Comparison of ENCODE assay signal across 17 cellular contexts in the genomic region with DNA sequence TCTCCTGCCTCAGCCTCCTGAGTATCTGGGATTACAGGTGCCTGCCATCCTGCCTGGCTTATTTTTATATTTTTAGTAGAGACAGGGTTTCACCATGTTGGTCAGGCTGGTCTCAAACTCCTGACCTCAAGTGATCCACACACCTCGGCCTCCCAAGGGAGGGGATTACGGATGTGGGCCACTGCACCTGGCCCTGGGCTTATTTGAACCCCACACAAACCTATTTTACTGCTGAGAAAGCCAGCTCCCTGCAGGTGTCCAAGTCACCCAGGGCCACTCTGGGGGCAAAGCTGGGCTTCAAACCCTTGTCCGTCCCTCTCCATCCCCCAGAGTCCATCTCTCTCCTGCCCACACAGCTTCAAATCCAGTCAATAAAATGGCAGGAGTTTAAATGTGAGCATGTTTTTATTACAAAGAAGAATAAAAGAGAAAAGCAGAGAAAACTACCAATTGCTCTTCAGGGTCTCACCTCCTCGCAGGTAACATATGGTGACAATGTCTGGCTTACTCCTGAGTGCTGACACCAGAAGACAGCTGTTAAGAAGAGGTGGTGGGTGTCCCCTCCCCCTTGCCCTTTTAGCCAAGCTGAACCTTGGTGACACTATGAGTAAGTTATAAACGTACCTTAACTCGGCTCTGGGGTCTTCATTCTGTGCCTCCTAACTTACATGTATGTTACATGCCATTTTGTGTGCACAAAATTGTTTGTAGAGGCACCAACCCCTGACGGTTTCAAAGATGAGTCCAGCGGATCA. TPM values are rescaled to one million over a fixed set of nuclear protein-coding genes. Genes with fewer than 3 reads are reported as not detected.
DNase-seq lines count a peak whose midpoint lies in the region; ATAC-seq and TF ChIP-seq lines count a peak whose summit lies in the region.
"Had no signal": no experiment of that assay in that cellular context is flagged by ENCODE, and none has a peak within 500 bp of the region (broad histone marks: within the 10 kb centered on the region; RNA-seq: fewer than 3 reads in every experiment).

No MANE protein-coding gene starts in this region.

- H3K9me3 ChIP-seq in CD8-positive, alpha-beta memory T cell (ENCODE audit: low read length) = no peaks in the 10 kb centered on the region
- H3K9me3 ChIP-seq in parathyroid adenoma (ENCODE audit: control insufficient read depth, low read length) = no peaks in the 10 kb centered on the region

- no peak overlapping the region for H3K9ac ChIP-seq in parathyroid adenoma

- H3K36me3 Mint-ChIP-seq in activated CD8-positive, alpha-beta T cell treated with anti-CD3 and anti-CD28 coated beads for 36 hours (ENCODE audit: low read depth) = no peaks in the 10 kb centered on the region
- H3K36me3 Mint-ChIP-seq in activated CD8-positive, alpha-beta T cell treated with anti-CD3 and anti-CD28 coated beads, Interleukin-2, amount 10 ng/mL, durations not matched to agents 7 days and 5 days (ENCODE audit: low read depth) = no peaks in the 10 kb centered on the region
- H3K36me3 Mint-ChIP-seq in CD8-positive, alpha-beta memory T cell = no peaks in the 10 kb centered on the region
- H3K36me3 Mint-ChIP-seq in activated T-helper 17 cell treated with anti-CD3 and anti-CD28 coated beads, Interleukin-2, amount 50 U/mL, for 72 hours (ENCODE audit: low read depth) = no peaks in the 10 kb centered on the region
- H3K36me3 Mint-ChIP-seq in MCF 10A (ENCODE audit: insufficient read depth, unreplicated experiment) = no peaks in the 10 kb centered on the region
- H3K36me3 Mint-ChIP-seq: type B pancreatic cell had no signal

- CTCF ChIA-PET in activated CD8-positive, alpha-beta T cell treated with anti-CD3 and anti-CD28 coated beads for 36 hours (lab: Charles Lee) = interaction anchor here (1.0 to 3.9 kb wide), 7 partner anchors 9 to 85 kb away, joined by 3 to 17 read pairs (median 4); no protein-coding TSS in a partner anchor
- CTCF ChIA-PET in activated CD8-positive, alpha-beta T cell treated with anti-CD3 and anti-CD28 coated beads, Interleukin-2, amount 10 ng/mL, durations not matched to agents 7 days and 5 days (lab: Charles Lee) = interaction anchor here (0.8 to 2.4 kb wide), 3 partner anchors 9 to 56 kb away, joined by 3 to 8 read pairs (median 4); partner anchors contain the start of gene SPNS1
- CTCF ChIA-PET in CD8-positive, alpha-beta memory T cell (lab: Charles Lee) = interaction anchor here (1.2 to 1.5 kb wide), 3 partner anchors 10 to 53 kb away, joined by 3 to 5 read pairs (median 3); no protein-coding TSS in a partner anchor
- CTCF ChIA-PET in MCF 10A (lab: Yijun Ruan, JAX) = interaction anchor here (1.5 kb wide), 1 partner anchor 13 kb away, joined by 3 read pairs; no protein-coding TSS in a partner anchor

- H3K27me3 ChIP-seq in CD8-positive, alpha-beta memory T cell (ENCODE audit: insufficient read depth, low read length, poor library complexity, severe bottlenecking) = no peaks in the 10 kb centered on the region
- no peaks in the 10 kb centered on the region for H3K27me3 ChIP-seq in parathyroid adenoma (ENCODE audit: control insufficient read depth, insufficient read depth, low read length)

- peak overlapping the region; percentile 57 for H2AFZ ChIP-seq in parathyroid adenoma

- POLR2A ChIA-PET in activated CD8-positive, alpha-beta T cell treated with anti-CD3 and anti-CD28 coated beads for 36 hours (lab: Charles Lee) = interaction anchor here (0.5 to 3.9 kb wide), 13 partner anchors 9 to 78 kb away, joined by 3 to 25 read pairs (median 4); partner anchors contain the start of gene LAT
- POLR2A ChIA-PET in activated CD8-positive, alpha-beta T cell treated with anti-CD3 and anti-CD28 coated beads, Interleukin-2, amount 10 ng/mL, durations not matched to agents 7 days and 5 days (lab: Charles Lee) = interaction anchor here (0.9 to 3.2 kb wide), 7 partner anchors 10 to 45 kb away, joined by 3 to 15 read pairs (median 5); partner anchors contain the start of gene LAT
- POLR2A ChIA-PET in CD8-positive, alpha-beta memory T cell (lab: Charles Lee) = interaction anchor here (0.6 to 1.1 kb wide), 2 partner anchors 9 to 43 kb away, joined by 4 read pairs; no protein-coding TSS in a partner anchor
- POLR2A ChIA-PET in MCF 10A (lab: Yijun Ruan, JAX) = no interaction called here

- H3K4me3 Mint-ChIP-seq in activated CD8-positive, alpha-beta T cell treated with anti-CD3 and anti-CD28 coated beads for 36 hours = no peak overlapping the region
- H3K4me3 Mint-ChIP-seq in activated CD8-positive, alpha-beta T cell treated with anti-CD3 and anti-CD28 coated beads, Interleukin-2, amount 10 ng/mL, durations not matched to agents 7 days and 5 days = no peak overlapping the region
- H3K4me3 Mint-ChIP-seq in CD8-positive, alpha-beta memory T cell = no peak overlapping the region
- H3K4me3 Mint-ChIP-seq in activated T-helper 17 cell treated with anti-CD3 and anti-CD28 coated beads, Interleukin-2, amount 50 U/mL, for 72 hours = peak overlapping the region; percentile 66
- H3K4me3 Mint-ChIP-seq in MCF 10A (ENCODE audit: unreplicated experiment) = no peak overlapping the region
- H3K4me3 Mint-ChIP-seq: T-helper 1 cell treated with Interleukin-12 subunit alpha and Interleukin-12 subunit beta and Interleukin-4 antibody, amounts not matched to agents 30 μg/mL and 1 μg/mL, for 36 hours; type B pancreatic cell had no signal

- peaks cover 40% of the 10 kb centered on the region for H3K4me1 Mint-ChIP-seq in activated CD8-positive, alpha-beta T cell treated with anti-CD3 and anti-CD28 coated beads for 36 hours (ENCODE audit: low read depth)
- H3K4me1 Mint-ChIP-seq in activated CD8-positive, alpha-beta T cell treated with anti-CD3 and anti-CD28 coated beads, Interleukin-2, amount 10 ng/mL, durations not matched to agents 7 days and 5 days (ENCODE audit: low read depth) = peaks cover 24% of the 10 kb centered on the region
- H3K4me1 Mint-ChIP-seq in CD8-positive, alpha-beta memory T cell = peaks cover 13 to 31% (median 28%) of the 10 kb centered on the region in 3 donors
- H3K4me1 Mint-ChIP-seq in activated T-helper 17 cell treated with anti-CD3 and anti-CD28 coated beads, Interleukin-2, amount 50 U/mL, for 72 hours = peaks cover 7% of the 10 kb centered on the region
- no peaks in the 10 kb centered on the region for H3K4me1 Mint-ChIP-seq in MCF 10A (ENCODE audit: insufficient read depth, unreplicated experiment)

- ATAC-seq in activated CD8-positive, alpha-beta T cell treated with anti-CD3 and anti-CD28 coated beads for 36 hours = no peak
- ATAC-seq in activated CD8-positive, alpha-beta T cell treated with anti-CD3 and anti-CD28 coated beads, Interleukin-2, amount 10 ng/mL, durations not matched to agents 7 days and 5 days = no peak
- ATAC-seq in activated T-helper 17 cell treated with anti-CD3 and anti-CD28 coated beads, Interleukin-2, amount 50 U/mL, for 72 hours (replicated peaks) = no peak
- ATAC-seq in GM19035 (IDR thresholded peaks at IDR 0.05; ENCODE audit: unreplicated experiment) = no peak

- peak; percentile 51 for DNase-seq in activated CD8-positive, alpha-beta T cell treated with anti-CD3 and anti-CD28 coated beads for 36 hours
- no peak for DNase-seq in activated CD8-positive, alpha-beta T cell treated with anti-CD3 and anti-CD28 coated beads, Interleukin-2, amount 10 ng/mL, durations not matched to agents 7 days and 5 days
- DNase-seq in CD8-positive, alpha-beta memory T cell = peak in 1 of 5 donors; percentile 14
- no peak for DNase-seq in MCF 10A (ENCODE audit: unreplicated experiment)
- DNase-seq in midbrain (lab: John Stamatoyannopoulos, UW) = no peak
- DNase-seq: ACHN, activated gamma-delta T cell treated with Interleukin-2 at 50 U/mL for 16 hours, C1 segment of cervical spinal cord, dermis blood vessel endothelial cell, NCI-H1417 had no signal

- H3K4me3 ChIP-seq in CD8-positive, alpha-beta memory T cell (ENCODE audit: low read length) = no peak overlapping the region
- no peak overlapping the region for H3K4me3 ChIP-seq in parathyroid adenoma (ENCODE audit: low read depth, low read length)
- H3K4me3 ChIP-seq: smooth muscle cell had no signal

- H3K27me3 Mint-ChIP-seq in activated CD8-positive, alpha-beta T cell treated with anti-CD3 and anti-CD28 coated beads for 36 hours = no peaks in the 10 kb centered on the region
- no peaks in the 10 kb centered on the region for H3K27me3 Mint-ChIP-seq in activated CD8-positive, alpha-beta T cell treated with anti-CD3 and anti-CD28 coated beads, Interleukin-2, amount 10 ng/mL, durations not matched to agents 7 days and 5 days (ENCODE audit: low read depth)
- H3K27me3 Mint-ChIP-seq in CD8-positive, alpha-beta memory T cell = no peaks in the 10 kb centered on the region
- H3K27me3 Mint-ChIP-seq in activated T-helper 17 cell treated with anti-CD3 and anti-CD28 coated beads, Interleukin-2, amount 50 U/mL, for 72 hours = no peaks in the 10 kb centered on the region
- H3K27me3 Mint-ChIP-seq in MCF 10A (ENCODE audit: insufficient read depth, unreplicated experiment) = no peaks in the 10 kb centered on the region
- H3K27me3 Mint-ChIP-seq: type B pancreatic cell had no signal

- peak overlapping the region; percentile 67 for H3K27ac Mint-ChIP-seq in activated CD8-positive, alpha-beta T cell treated with anti-CD3 and anti-CD28 coated beads for 36 hours
- no peak overlapping the region for H3K27ac Mint-ChIP-seq in activated CD8-positive, alpha-beta T cell treated with anti-CD3 and anti-CD28 coated beads, Interleukin-2, amount 10 ng/mL, durations not matched to agents 7 days and 5 days
- H3K27ac Mint-ChIP-seq in CD8-positive, alpha-beta memory T cell = peak overlapping the region in 5 of 8 donors; percentile 4 to 77 (median 68)
- H3K27ac Mint-ChIP-seq in activated T-helper 17 cell treated with anti-CD3 and anti-CD28 coated beads, Interleukin-2, amount 50 U/mL, for 72 hours = peak overlapping the region; percentile 76
- H3K27ac Mint-ChIP-seq in MCF 10A (ENCODE audit: low read depth, unreplicated experiment) = no peak overlapping the region
- H3K27ac Mint-ChIP-seq: type B pancreatic cell had no signal

- no peaks in the 10 kb centered on the region for H3K79me2 ChIP-seq in parathyroid adenoma

- intact Hi-C loops in activated CD8-positive, alpha-beta T cell treated with anti-CD3 and anti-CD28 coated beads for 36 hours (cut with micrococcal nuclease) = no loop called here
- intact Hi-C loops in MCF 10A (cut with micrococcal nuclease) = no loop called here

- no peak for TF ChIP-seq CTCF in activated CD8-positive, alpha-beta T cell treated with anti-CD3 and anti-CD28 coated beads for 36 hours (IDR thresholded peaks at IDR 0.05)
- TF ChIP-seq CTCF in parathyroid adenoma (IDR thresholded peaks at IDR 0.05) = no peak
- TF ChIP-seq CTCF in MCF 10A (IDR thresholded peaks at IDR 0.05; ENCODE audit: unreplicated experiment) = no peak

- H3K27ac ChIP-seq in CD8-positive, alpha-beta memory T cell (ENCODE audit: low read depth, low read length) = no peak overlapping the region
- no peak overlapping the region for H3K27ac ChIP-seq in parathyroid adenoma
- H3K27ac ChIP-seq: HL-60 had no signal

- peaks cover 22% of the 10 kb centered on the region for H3K4me1 ChIP-seq in CD8-positive, alpha-beta memory T cell (ENCODE audit: insufficient read depth, low read length)
- H3K4me1 ChIP-seq in parathyroid adenoma = peaks cover 16% of the 10 kb centered on the region

- BruUV-seq in MCF 10A (replicated peaks; lab: Mats Ljungman, UMichigan) = no TSS peak

- no peak overlapping the region for H3K4me2 ChIP-seq in parathyroid adenoma (ENCODE audit: low read length)
- H3K4me2 ChIP-seq: smooth muscle cell had no signal

- H3K36me3 ChIP-seq in CD8-positive, alpha-beta memory T cell (ENCODE audit: insufficient read depth, low read length) = no peaks in the 10 kb centered on the region
- H3K36me3 ChIP-seq in parathyroid adenoma (ENCODE audit: control insufficient read depth, insufficient read depth, low read length) = no peaks in the 10 kb centered on the region

- no peaks in the 10 kb centered on the region for H3K9me3 Mint-ChIP-seq in activated CD8-positive, alpha-beta T cell treated with anti-CD3 and anti-CD28 coated beads for 36 hours
- H3K9me3 Mint-ChIP-seq in activated CD8-positive, alpha-beta T cell treated with anti-CD3 and anti-CD28 coated beads, Interleukin-2, amount 10 ng/mL, durations not matched to agents 7 days and 5 days (ENCODE audit: insufficient read depth) = no peaks in the 10 kb centered on the region
- no peaks in the 10 kb centered on the region for H3K9me3 Mint-ChIP-seq in CD8-positive, alpha-beta memory T cell
- H3K9me3 Mint-ChIP-seq in activated T-helper 17 cell treated with anti-CD3 and anti-CD28 coated beads, Interleukin-2, amount 50 U/mL, for 72 hours = no peaks in the 10 kb centered on the region
- H3K9me3 Mint-ChIP-seq in MCF 10A (ENCODE audit: unreplicated experiment) = no peaks in the 10 kb centered on the region
- H3K9me3 Mint-ChIP-seq: T-helper 1 cell treated with Interleukin-12 subunit alpha and Interleukin-12 subunit beta and Interleukin-4 antibody, amounts not matched to agents 30 μg/mL and 1 μg/mL, for 36 hours; type B pancreatic cell had no signal

RNA-seq across cellular contexts. Expression of gene LAT, which starts 45.4 kb away (rescaled TPM):
- total RNA-seq in activated CD8-positive, alpha-beta T cell treated with anti-CD3 and anti-CD28 coated beads for 36 hours = 100 to 1,000 TPM; 193 to 206 TPM
- total RNA-seq in activated CD8-positive, alpha-beta T cell treated with anti-CD3 and anti-CD28 coated beads, Interleukin-2, amount 10 ng/mL, durations not matched to agents 7 days and 5 days = 100 to 1,000 TPM; 270 to 288 TPM
- total RNA-seq in CD8-positive, alpha-beta memory T cell = 100 to 1,000 TPM; 195 to 203 TPM
- 331 TPM for polyA plus RNA-seq in CD8-positive, alpha-beta memory T cell
- total RNA-seq in activated T-helper 17 cell treated with anti-CD3 and anti-CD28 coated beads, Interleukin-2, amount 50 U/mL, for 72 hours = 100 to 1,000 TPM; 216 to 327 TPM
- total RNA-seq in MCF 10A (2022) = 4.4 and 4.8 TPM in 2 replicates

RNA-seq across cellular contexts. Expression of gene SPNS1, which starts 55.7 kb away (rescaled TPM):
- total RNA-seq in activated CD8-positive, alpha-beta T cell treated with anti-CD3 and anti-CD28 coated beads for 36 hours = 10 to 100 TPM; 14.6 to 18.2 TPM
- 10 to 100 TPM; 28.3 to 29.0 TPM for total RNA-seq in activated CD8-positive, alpha-beta T cell treated with anti-CD3 and anti-CD28 coated beads, Interleukin-2, amount 10 ng/mL, durations not matched to agents 7 days and 5 days
- 10 to 100 TPM; 36.5 to 40.9 TPM for total RNA-seq in CD8-positive, alpha-beta memory T cell
- 33.2 TPM for polyA plus RNA-seq in CD8-positive, alpha-beta memory T cell
- total RNA-seq in activated T-helper 17 cell treated with anti-CD3 and anti-CD28 coated beads, Interleukin-2, amount 50 U/mL, for 72 hours = 10 to 100 TPM; 15.0 to 26.8 TPM
- total RNA-seq in MCF 10A (2022) = 25.2 and 36.8 TPM in 2 replicates

Comparison
In these comparisons a context has a peak if more than half of its experiments do, and no peak if none do; other contexts are left out.
1. H3K27ac Mint-ChIP-seq: peak in activated CD8-positive, alpha-beta T cell treated with anti-CD3 and anti-CD28 coated beads for 36 hours (single experiment), CD8-positive, alpha-beta memory T cell (5 of 8) and activated T-helper 17 cell treated with anti-CD3 and anti-CD28 coated beads, Interleukin-2, amount 50 U/mL, for 72 hours (single experiment); none in activated CD8-positive, alpha-beta T cell treated with anti-CD3 and anti-CD28 coated beads, Interleukin-2, amount 10 ng/mL, durations not matched to agents 7 days and 5 days (single experiment) and MCF 10A (single experiment).
2. RNA of gene LAT, which starts 45.4 kb away (total RNA-seq): 216 to 327 TPM in activated T-helper 17 cell treated with anti-CD3 and anti-CD28 coated beads, Interleukin-2, amount 50 U/mL, for 72 hours, 270 to 288 TPM in activated CD8-positive, alpha-beta T cell treated with anti-CD3 and anti-CD28 coated beads, Interleukin-2, amount 10 ng/mL, durations not matched to agents 7 days and 5 days, 193 to 206 TPM in activated CD8-positive, alpha-beta T cell treated with anti-CD3 and anti-CD28 coated beads for 36 hours and 195 to 203 TPM in CD8-positive, alpha-beta memory T cell; 4.4 to 4.8 TPM in MCF 10A; every median in the first group is over 10 times any median in the second.